8 cellular contexts compared by ENCODE assay signal in the genomic region with DNA sequence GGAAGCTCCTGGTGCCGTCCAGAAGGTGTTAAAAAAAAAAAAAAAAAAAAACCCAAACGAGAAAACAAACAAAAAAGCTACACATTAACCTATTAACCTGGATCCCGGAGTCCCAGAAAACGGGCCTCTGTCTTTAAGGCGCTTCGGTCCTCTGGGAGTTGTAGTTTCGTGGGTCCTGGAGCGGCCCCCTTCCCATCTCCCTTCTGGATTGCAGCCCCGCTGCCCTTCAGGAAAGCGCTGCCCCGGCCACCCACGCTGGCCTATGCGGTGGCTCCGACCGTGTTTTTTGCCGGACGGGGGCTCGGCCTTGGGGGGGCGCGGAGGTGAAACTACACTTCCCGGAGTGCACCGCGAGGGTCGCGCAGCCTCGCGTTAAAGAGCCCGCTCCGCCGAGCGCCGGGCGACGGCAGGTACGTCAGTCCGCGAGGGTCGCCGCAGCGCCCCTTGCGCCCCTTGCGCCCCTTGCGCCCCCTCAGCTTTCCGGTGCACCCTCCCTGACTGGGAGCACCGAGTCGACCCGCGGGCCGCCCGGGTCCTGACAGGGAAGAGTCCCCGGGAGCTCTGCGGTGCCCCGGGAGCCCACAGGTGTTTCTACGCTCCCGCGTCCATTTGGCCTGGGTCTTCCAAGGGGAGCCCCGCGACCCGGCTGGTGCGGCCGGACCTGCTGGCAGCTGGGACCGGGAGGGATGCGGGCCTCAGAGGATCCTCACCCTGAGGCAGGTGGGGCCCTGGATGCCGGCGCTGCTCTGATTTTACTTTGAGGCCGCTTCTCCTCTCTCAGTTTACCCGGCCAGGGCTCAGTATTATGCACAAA. TPM values are rescaled to one million over a fixed set of nuclear protein-coding genes. Genes with fewer than 3 reads are reported as not detected.
DNase-seq lines count a peak whose midpoint lies in the region; ATAC-seq and TF ChIP-seq lines count a peak whose summit lies in the region.

Gene FCSK, plus strand, starts transcription at position 375 of the 814 bp plus-strand sequence. CDS start 8,596 bp downstream, outside the sequence.

- peak; percentile 24; the same call in 1 of the 2 replicates for TF ChIP-seq CTCF in A673 (conservative IDR thresholded peaks at IDR 0.05; ENCODE audit: low read depth, low read length)

- H3K4me1 ChIP-seq in A673 (ENCODE audit: insufficient read depth, low read length, poor library complexity, severe bottlenecking), result peaks cover 4% of the 10 kb centered on the region

- H3K27me3 ChIP-seq in A673 (replicated peaks; ENCODE audit: insufficient read depth, low read depth, low read length, poor library complexity), result no peaks in the 10 kb centered on the region

- H3K36me3 Mint-ChIP-seq in activated CD4-positive, alpha-beta memory T cell treated with anti-CD3 and anti-CD28 coated beads, Interleukin-2, amount 10 ng/mL, durations not matched to agents 7 days and 5 days (ENCODE audit: low read depth), result no peaks in the 10 kb centered on the region

- H3K9me3 Mint-ChIP-seq in activated CD4-positive, alpha-beta memory T cell treated with anti-CD3 and anti-CD28 coated beads, Interleukin-2, amount 10 ng/mL, durations not matched to agents 7 days and 5 days, result no peaks in the 10 kb centered on the region

- DNase-seq in A673 (ENCODE audit: low spot score), result peak; percentile 76
- peak; percentile 86 to 95 for DNase-seq in NCI-H524 (lab: John Stamatoyannopoulos, UW)
- peak; percentile 68 for DNase-seq in activated CD4-positive, alpha-beta memory T cell treated with anti-CD3 and anti-CD28 coated beads, Interleukin-2, amount 10 ng/mL, durations not matched to agents 7 days and 5 days
- peak; percentile 59 for DNase-seq in effector CD4-positive, alpha-beta T cell
- peak; percentile 81 for DNase-seq in medulla oblongata (ENCODE audit: extremely low spot score)
- DNase-seq in stimulated activated CD8-positive, alpha-beta memory T cell treated with anti-CD3 and anti-CD28 coated beads, Interleukin-12 subunit alpha, Interleukin-12 subunit beta, amount 100 ng/mL, for 1 hour (ENCODE audit: low read depth), result peak; percentile 39

- intact Hi-C loops in A673 (cut with micrococcal nuclease; ENCODE audit: unreplicated experiment), result no loop called here

- peak within 1 kb of the TSS; percentile 100 for H3K27ac ChIP-seq in A673 (ENCODE audit: low read depth, low read length, poor library complexity, severe bottlenecking)

- no peaks in the 10 kb centered on the region for H3K9me3 ChIP-seq in A673 (ENCODE audit: low read depth, low read length, poor library complexity, severe bottlenecking)

- H3K4me3 Mint-ChIP-seq in activated CD4-positive, alpha-beta memory T cell treated with anti-CD3 and anti-CD28 coated beads, Interleukin-2, amount 10 ng/mL, durations not matched to agents 7 days and 5 days, result peak within 1 kb of the TSS; percentile 87

- H3K4me3 ChIP-seq in A673 (ENCODE audit: low read depth, low read length, poor library complexity, severe bottlenecking), result peak within 1 kb of the TSS; percentile 95

- POLR2A ChIA-PET in A673 (lab: Charles Lee; ENCODE audit: low non-redundant PET), result no interaction called here
- POLR2A ChIA-PET in activated CD4-positive, alpha-beta memory T cell treated with anti-CD3 and anti-CD28 coated beads, Interleukin-2, amount 10 ng/mL, durations not matched to agents 7 days and 5 days (lab: Charles Lee), result interaction anchor here (0.8 to 4.0 kb wide), 9 partner anchors 11 to 203 kb away, joined by 3 to 21 read pairs (median 4); partner anchors contain the start of genes COG4, DDX19A, EXOSC6 and ST3GAL2

- no peaks in the 10 kb centered on the region for H3K27me3 Mint-ChIP-seq in activated CD4-positive, alpha-beta memory T cell treated with anti-CD3 and anti-CD28 coated beads, Interleukin-2, amount 10 ng/mL, durations not matched to agents 7 days and 5 days

- CTCF ChIA-PET in A673 (lab: Charles Lee), result interaction anchor here (0.6 to 0.7 kb wide), 3 partner anchors 14 to 317 kb away, joined by 3 to 17 read pairs (median 12); no protein-coding TSS in a partner anchor
- CTCF ChIA-PET in activated CD4-positive, alpha-beta memory T cell treated with anti-CD3 and anti-CD28 coated beads, Interleukin-2, amount 10 ng/mL, durations not matched to agents 7 days and 5 days (lab: Charles Lee), result interaction anchor here (0.7 to 2.2 kb wide), 8 partner anchors 16 to 374 kb away, joined by 3 to 11 read pairs (median 4); partner anchors contain the start of gene ST3GAL2

- H3K36me3 ChIP-seq in A673 (ENCODE audit: insufficient read depth, low read length, poor library complexity, severe bottlenecking), result no peaks in the 10 kb centered on the region

- ATAC-seq in GM18517 (IDR thresholded peaks at IDR 0.05; ENCODE audit: unreplicated experiment) (peak; percentile 82), HG03045 (IDR thresholded peaks at IDR 0.05; ENCODE audit: unreplicated experiment) (peak; percentile 86)

- H3K4me1 Mint-ChIP-seq in activated CD4-positive, alpha-beta memory T cell treated with anti-CD3 and anti-CD28 coated beads, Interleukin-2, amount 10 ng/mL, durations not matched to agents 7 days and 5 days, result peaks cover 18% of the 10 kb centered on the region

- no TSS peak for BruUV-seq in A673 (replicated peaks; lab: Mats Ljungman, UMichigan)

- H3K27ac Mint-ChIP-seq in activated CD4-positive, alpha-beta memory T cell treated with anti-CD3 and anti-CD28 coated beads, Interleukin-2, amount 10 ng/mL, durations not matched to agents 7 days and 5 days, result peak within 1 kb of the TSS; percentile 79

RNA-seq across cellular contexts. Expression of gene FCSK, which starts in this region (rescaled TPM):
- 11.2 and 14.8 TPM in 2 replicates for total RNA-seq in A673 (2021)
- total RNA-seq in activated CD4-positive, alpha-beta memory T cell treated with anti-CD3 and anti-CD28 coated beads, Interleukin-2, amount 10 ng/mL, durations not matched to agents 7 days and 5 days, result 10 to 100 TPM; 17.3 to 17.4 TPM

Comparison
In these comparisons a context has a peak if more than half of its experiments do, and no peak if none do; other contexts are left out.
1. Peak in every context shown above with its lines: DNase-seq, ATAC-seq, H3K4me3 ChIP-seq and H3K27ac ChIP-seq.
2. DNase-seq: peak in every context shown above with its lines; median percentile 90 in NCI-H524; 81 in medulla oblongata; 76 in A673; 68 in activated CD4-positive, alpha-beta memory T cell treated with anti-CD3 and anti-CD28 coated beads, Interleukin-2, amount 10 ng/mL, durations not matched to agents 7 days and 5 days; 59 in effector CD4-positive, alpha-beta T cell; 39 in stimulated activated CD8-positive, alpha-beta memory T cell treated with anti-CD3 and anti-CD28 coated beads, Interleukin-12 subunit alpha, Interleukin-12 subunit beta, amount 100 ng/mL, for 1 hour.